Comparison of ENCODE assay signal across 11 cellular contexts in genomic region chr1:68916227-68916853, GRCh38.
A peak's percentile ranks its signal among the peaks of the same experiment; 100 is the strongest.
DNase-seq lines count a peak whose midpoint lies in the region; ATAC-seq, FAIRE-seq and TF ChIP-seq lines count a peak whose summit lies in the region.
"Had no signal": no experiment of that assay in that cellular context is flagged by ENCODE, and none has a peak within 500 bp of the region (broad histone marks: within the 10 kb centered on the region; RNA-seq: fewer than 3 reads in every experiment).

No MANE protein-coding gene starts in this region.

- H3K27me3 Mint-ChIP-seq in astrocyte (ENCODE audit: low read depth, unreplicated experiment): no peaks in the 10 kb centered on the region
- H3K27me3 Mint-ChIP-seq: activated CD4-positive, alpha-beta T cell treated with anti-CD3 and anti-CD28 coated beads, Interleukin-2, amount 10 ng/mL, durations not matched to agents 7 days and 5 days; dendritic cell treated with granulocyte-macrophage colony-stimulating factor and Interleukin-4, amounts not matched to agents 40 ng/mL and 50 ng/mL, for 4 days had no signal

- H2AFZ ChIP-seq in astrocyte (ENCODE audit: low read depth, low read length): no peak overlapping the region

- no peak overlapping the region for H3K9ac ChIP-seq in astrocyte (ENCODE audit: low read length)

- DNase-seq in NCI-H1694 (lab: John Stamatoyannopoulos, UW): peak; percentile 63
- peak; percentile 95 for DNase-seq in astrocyte (ENCODE audit: low read depth)
- peak; percentile 58 for DNase-seq in islet precursor cell
- peak; percentile 68 for DNase-seq in superior temporal gyrus (ENCODE audit: extremely low spot score)
- DNase-seq in transverse colon: no peak
- DNase-seq in stimulated activated CD4-positive, alpha-beta T cell treated with anti-CD3 and anti-CD28 coated beads, Interleukin-4, amount 100 ng/mL, for 1 hour: no peak
- DNase-seq: activated CD4-positive, alpha-beta T cell treated with anti-CD3 and anti-CD28 coated beads, Interleukin-2, amount 10 ng/mL, durations not matched to agents 7 days and 5 days; NCI-H82 had no signal

- peak overlapping the region; percentile 36 for H3K27ac ChIP-seq in astrocyte (ENCODE audit: low read depth, low read length)
- peak overlapping the region in 1 of 4 donors; percentile 36 for H3K27ac ChIP-seq in transverse colon

- no peaks in the 10 kb centered on the region for H4K20me1 ChIP-seq in astrocyte (ENCODE audit: insufficient read depth, low read length)

- ATAC-seq in GM21447 (IDR thresholded peaks at IDR 0.05; ENCODE audit: unreplicated experiment): no peak

- H3K36me3 ChIP-seq in astrocyte (ENCODE audit: insufficient read depth, low read length) (no peaks in the 10 kb centered on the region), transverse colon (no peaks in the 10 kb centered on the region)

- H3K27me3 ChIP-seq in astrocyte (ENCODE audit: insufficient read depth, low read length) (no peaks in the 10 kb centered on the region), transverse colon (no peaks in the 10 kb centered on the region)

- H3K36me3 Mint-ChIP-seq in astrocyte (ENCODE audit: low read depth, unreplicated experiment): no peaks in the 10 kb centered on the region
- H3K36me3 Mint-ChIP-seq: mesothelial cell of epicardium had no signal

- FAIRE-seq in astrocyte (lab: Jason Lieb, UNC): no peak

- no peaks in the 10 kb centered on the region for H3K79me2 ChIP-seq in astrocyte (ENCODE audit: insufficient read depth, low read length)

- H3K9me3 ChIP-seq in astrocyte (ENCODE audit: insufficient read depth, low read depth, low read length) (no peaks in the 10 kb centered on the region), transverse colon (no peaks in the 10 kb centered on the region)

- TF ChIP-seq CTCF in astrocyte (IDR thresholded peaks at IDR 0.05; ENCODE audit: insufficient read depth, low read depth, low read length): no peak
- no peak for TF ChIP-seq CTCF in transverse colon (IDR thresholded peaks at IDR 0.05)

- peaks cover 10% of the 10 kb centered on the region for H3K4me1 Mint-ChIP-seq in astrocyte (ENCODE audit: low read depth, unreplicated experiment)
- H3K4me1 Mint-ChIP-seq: activated CD4-positive, alpha-beta T cell treated with anti-CD3 and anti-CD28 coated beads, Interleukin-2, amount 10 ng/mL, durations not matched to agents 7 days and 5 days had no signal

- 33 to 46% methylated on average over 3 to 4 of the region's 4 CpGs for WGBS in transverse colon (ENCODE audit: low coverage in 1 of 2), 2 donors

- no peak overlapping the region for H3K4me3 ChIP-seq in astrocyte (ENCODE audit: insufficient read depth, low read depth, low read length)
- no peak overlapping the region for H3K4me3 ChIP-seq in transverse colon

- H3K4me3 Mint-ChIP-seq in astrocyte (ENCODE audit: unreplicated experiment): no peak overlapping the region
- H3K4me3 Mint-ChIP-seq: activated CD4-positive, alpha-beta T cell treated with anti-CD3 and anti-CD28 coated beads, Interleukin-2, amount 10 ng/mL, durations not matched to agents 7 days and 5 days; dendritic cell treated with granulocyte-macrophage colony-stimulating factor and Interleukin-4, amounts not matched to agents 40 ng/mL and 50 ng/mL, for 4 days; mesothelial cell of epicardium had no signal

- H3K4me2 ChIP-seq in astrocyte (ENCODE audit: low read length): peak overlapping the region; percentile 22

- intact Hi-C loops in transverse colon (cut with DNase I; ENCODE audit: low total_unique reads): no loop called here

- no peak for TF ChIP-seq POLR2A in transverse colon (IDR thresholded peaks at IDR 0.05)

- H3K27ac Mint-ChIP-seq in astrocyte (ENCODE audit: unreplicated experiment): peak overlapping the region; percentile 13
- H3K27ac Mint-ChIP-seq: activated CD4-positive, alpha-beta T cell treated with anti-CD3 and anti-CD28 coated beads, Interleukin-2, amount 10 ng/mL, durations not matched to agents 7 days and 5 days; dendritic cell treated with granulocyte-macrophage colony-stimulating factor and Interleukin-4, amounts not matched to agents 40 ng/mL and 50 ng/mL, for 4 days; mesothelial cell of epicardium had no signal

- in situ Hi-C loops in transverse colon (cut with MboI; ENCODE audit: low pct_ligation_motif_present in 1 of 4, low pct_unique_long_range_greater_than_20kb in 1 of 4, low sequenced_read_pairs in 3 of 4): no loop called here

- TF ChIP-seq EP300 in transverse colon (IDR thresholded peaks at IDR 0.05; ENCODE audit: low read depth): no peak

- H3K4me1 ChIP-seq in astrocyte (ENCODE audit: insufficient read depth, low read length): peaks cover 16% of the 10 kb centered on the region
- no peaks in the 10 kb centered on the region for H3K4me1 ChIP-seq in transverse colon

- H3K9me3 Mint-ChIP-seq in astrocyte (ENCODE audit: unreplicated experiment): no peaks in the 10 kb centered on the region
- H3K9me3 Mint-ChIP-seq: mesothelial cell of epicardium had no signal

Comparison
In these comparisons a context has a peak if more than half of its experiments do, and no peak if none do; other contexts are left out.
1. DNase-seq: peak in NCI-H1694 (single experiment), astrocyte (single experiment), islet precursor cell (single experiment) and superior temporal gyrus (single experiment); none in transverse colon (single experiment) and stimulated activated CD4-positive, alpha-beta T cell treated with anti-CD3 and anti-CD28 coated beads, Interleukin-4, amount 100 ng/mL, for 1 hour (single experiment).